ENCODE assay signal across 1 cellular context in the genomic region with DNA sequence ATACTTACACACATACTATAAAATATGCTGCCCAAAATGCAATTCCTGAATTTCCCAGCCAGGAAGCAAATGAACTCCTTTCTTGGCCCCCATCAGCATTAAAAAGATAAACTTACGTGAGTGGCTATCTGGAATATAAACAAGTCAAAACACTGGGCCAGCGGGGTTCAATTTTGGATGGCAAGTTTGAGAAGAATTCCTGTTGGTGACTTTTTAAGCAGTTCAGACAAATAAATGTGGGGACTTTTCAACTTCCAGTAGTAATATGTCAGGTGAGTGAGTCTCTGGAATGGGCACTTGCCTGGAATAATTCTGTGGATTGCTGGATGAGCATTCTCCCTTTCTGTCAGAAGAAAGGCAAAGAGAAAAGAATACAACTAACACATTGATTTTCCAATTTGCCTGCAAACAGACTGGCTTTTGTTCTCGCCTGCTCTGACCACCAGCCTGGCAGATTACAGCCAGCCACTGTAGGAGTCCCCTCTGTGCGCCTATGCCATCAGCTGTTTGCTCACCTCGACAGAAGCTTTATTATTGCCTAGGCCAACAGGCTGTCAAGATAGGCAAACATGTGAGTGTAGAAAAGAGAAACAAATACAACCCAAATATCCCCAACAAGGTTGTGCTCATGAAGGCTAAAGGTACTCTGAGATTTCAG.
TF ChIP-seq lines count a peak whose summit lies in the region.

No MANE protein-coding gene starts in this region.

TF ChIP-seq in WTC11, 78 proteins besides CTCF, POLR2A, EP300 and RAD21 (continued from another document):
- TF ChIP-seq, protein P1, sequence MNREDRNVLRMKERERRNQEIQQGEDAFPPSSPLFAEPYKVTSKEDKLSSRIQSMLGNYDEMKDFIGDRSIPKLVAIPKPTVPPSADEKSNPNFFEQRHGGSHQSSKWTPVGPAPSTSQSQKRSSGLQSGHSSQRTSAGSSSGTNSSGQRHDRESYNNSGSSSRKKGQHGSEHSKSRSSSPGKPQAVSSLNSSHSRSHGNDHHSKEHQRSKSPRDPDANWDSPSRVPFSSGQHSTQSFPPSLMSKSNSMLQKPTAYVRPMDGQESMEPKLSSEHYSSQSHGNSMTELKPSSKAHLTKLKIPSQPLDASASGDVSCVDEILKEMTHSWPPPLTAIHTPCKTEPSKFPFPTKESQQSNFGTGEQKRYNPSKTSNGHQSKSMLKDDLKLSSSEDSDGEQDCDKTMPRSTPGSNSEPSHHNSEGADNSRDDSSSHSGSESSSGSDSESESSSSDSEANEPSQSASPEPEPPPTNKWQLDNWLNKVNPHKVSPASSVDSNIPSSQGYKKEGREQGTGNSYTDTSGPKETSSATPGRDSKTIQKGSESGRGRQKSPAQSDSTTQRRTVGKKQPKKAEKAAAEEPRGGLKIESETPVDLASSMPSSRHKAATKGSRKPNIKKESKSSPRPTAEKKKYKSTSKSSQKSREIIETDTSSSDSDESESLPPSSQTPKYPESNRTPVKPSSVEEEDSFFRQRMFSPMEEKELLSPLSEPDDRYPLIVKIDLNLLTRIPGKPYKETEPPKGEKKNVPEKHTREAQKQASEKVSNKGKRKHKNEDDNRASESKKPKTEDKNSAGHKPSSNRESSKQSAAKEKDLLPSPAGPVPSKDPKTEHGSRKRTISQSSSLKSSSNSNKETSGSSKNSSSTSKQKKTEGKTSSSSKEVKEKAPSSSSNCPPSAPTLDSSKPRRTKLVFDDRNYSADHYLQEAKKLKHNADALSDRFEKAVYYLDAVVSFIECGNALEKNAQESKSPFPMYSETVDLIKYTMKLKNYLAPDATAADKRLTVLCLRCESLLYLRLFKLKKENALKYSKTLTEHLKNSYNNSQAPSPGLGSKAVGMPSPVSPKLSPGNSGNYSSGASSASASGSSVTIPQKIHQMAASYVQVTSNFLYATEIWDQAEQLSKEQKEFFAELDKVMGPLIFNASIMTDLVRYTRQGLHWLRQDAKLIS (CRISPR knock-in tag; IDR thresholded peaks at IDR 0.05; ENCODE audit: borderline replicate concordance): no peak
- TF ChIP-seq MXD4 (CRISPR knock-in tag; IDR thresholded peaks at IDR 0.05; ENCODE audit: borderline replicate concordance): no peak
